1 cellular context compared by ENCODE assay signal in the genomic region with DNA sequence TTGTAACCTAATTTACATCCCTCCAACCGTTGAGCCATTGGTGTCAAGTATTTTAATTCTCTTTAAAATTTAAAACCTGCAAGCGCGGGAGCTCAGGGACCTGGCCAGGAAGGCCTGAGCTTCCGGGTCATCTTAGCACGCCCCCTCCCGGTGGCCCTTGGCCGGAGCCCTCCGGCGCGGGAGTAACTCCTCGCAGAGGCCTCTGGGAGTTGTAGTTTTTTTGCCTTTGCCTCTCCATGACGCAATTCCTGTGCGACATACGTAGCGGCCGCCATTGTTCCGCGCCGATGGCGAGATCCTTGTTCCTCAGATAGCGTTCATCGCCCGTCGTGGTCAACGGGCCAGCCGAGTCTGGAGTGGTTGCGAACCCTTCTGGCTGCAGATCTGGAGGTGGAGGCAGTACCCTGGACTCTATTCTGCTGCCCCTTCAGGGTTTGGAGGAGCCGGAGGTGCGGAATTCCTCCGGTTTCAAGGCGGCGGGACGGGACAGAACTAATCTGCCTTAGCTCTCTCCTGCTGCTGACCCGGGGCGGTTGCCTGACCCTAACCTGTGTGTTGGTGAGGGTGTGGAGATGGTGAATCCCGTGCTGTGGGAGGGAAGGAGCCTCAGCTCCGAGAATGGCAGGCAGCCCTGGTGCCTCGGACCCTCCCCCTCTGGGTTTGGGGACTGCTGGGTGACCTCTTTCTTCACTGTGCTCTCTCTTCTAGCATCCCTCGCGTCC.
TF ChIP-seq lines count a peak whose summit lies in the region.

ZNF268 (plus strand) TSS at position 258 of the 722 bp plus-strand sequence. CDS start 503 bp downstream, outside the sequence.

TF ChIP-seq in K562, 482 proteins besides CTCF, POLR2A, EP300 and RAD21 (continued from another document and continues in another):
- no peak for TF ChIP-seq RBM34 (IDR thresholded peaks at IDR 0.05; ENCODE audit: borderline replicate concordance, insufficient read depth, low read length)
- no peak for TF ChIP-seq U2AF1 (optimal IDR thresholded peaks at IDR 0.05; ENCODE audit: low read depth, low read length)
- no peak for TF ChIP-seq TARDBP (IDR thresholded peaks at IDR 0.05)
- TF ChIP-seq CBFA2T2 (conservative IDR thresholded peaks at IDR 0.05), result no peak
- no peak for TF ChIP-seq JUNB (CRISPR knock-in tag; conservative IDR thresholded peaks at IDR 0.05)
- no peak for TF ChIP-seq ZNF124 (CRISPR knock-in tag; IDR thresholded peaks at IDR 0.05)
- TF ChIP-seq GTF3C2 (IDR thresholded peaks at IDR 0.05; ENCODE audit: borderline replicate concordance, extremely low read depth, insufficient read length), result no peak
- TF ChIP-seq ID3 (CRISPR knock-in tag; IDR thresholded peaks at IDR 0.05), result no peak
- peak; percentile 70; the same call in 1 of the 2 replicates for TF ChIP-seq ID3 (tag; IDR thresholded peaks at IDR 0.05)
- no peak for TF ChIP-seq SMAD2 (IDR thresholded peaks at IDR 0.05; ENCODE audit: low read depth, low read length)
- TF ChIP-seq KAT2B (IDR thresholded peaks at IDR 0.05; ENCODE audit: low read depth, low read length), result no peak
- peak; percentile 31; the same call in 1 of the 2 replicates for TF ChIP-seq MTA3 (IDR thresholded peaks at IDR 0.05; ENCODE audit: borderline replicate concordance)
- TF ChIP-seq NCOA6 (IDR thresholded peaks at IDR 0.05), result no peak
- peak; percentile 69 for TF ChIP-seq ZFX (CRISPR knock-in tag; IDR thresholded peaks at IDR 0.05)
- TF ChIP-seq SIX5 (IDR thresholded peaks at IDR 0.05; ENCODE audit: borderline replicate concordance in 1 of 2, insufficient read depth in 1 of 2, low read depth in 1 of 2, low read length in 2 of 2), result peak; percentile 93 to 94
- TF ChIP-seq PHF8 (IDR thresholded peaks at IDR 0.05; ENCODE audit: borderline replicate concordance, low read length), result peak; percentile 93
- no peak for TF ChIP-seq SPI1 (IDR thresholded peaks at IDR 0.05; ENCODE audit: borderline replicate concordance, low read depth, low read length)
- TF ChIP-seq HDAC1 (IDR thresholded peaks at IDR 0.05), result peak in 1 of 2 experiments; percentile 78; a peak in 2 of 4 replicates
- no peak for TF ChIP-seq GTF2A2 (tag; IDR thresholded peaks at IDR 0.05)
- no peak for TF ChIP-seq BRF1 (IDR thresholded peaks at IDR 0.05; ENCODE audit: borderline replicate concordance, extremely low read depth, insufficient read length)
- no peak for TF ChIP-seq ZKSCAN3 (CRISPR knock-in tag; IDR thresholded peaks at IDR 0.05)
- TF ChIP-seq, protein P1, sequence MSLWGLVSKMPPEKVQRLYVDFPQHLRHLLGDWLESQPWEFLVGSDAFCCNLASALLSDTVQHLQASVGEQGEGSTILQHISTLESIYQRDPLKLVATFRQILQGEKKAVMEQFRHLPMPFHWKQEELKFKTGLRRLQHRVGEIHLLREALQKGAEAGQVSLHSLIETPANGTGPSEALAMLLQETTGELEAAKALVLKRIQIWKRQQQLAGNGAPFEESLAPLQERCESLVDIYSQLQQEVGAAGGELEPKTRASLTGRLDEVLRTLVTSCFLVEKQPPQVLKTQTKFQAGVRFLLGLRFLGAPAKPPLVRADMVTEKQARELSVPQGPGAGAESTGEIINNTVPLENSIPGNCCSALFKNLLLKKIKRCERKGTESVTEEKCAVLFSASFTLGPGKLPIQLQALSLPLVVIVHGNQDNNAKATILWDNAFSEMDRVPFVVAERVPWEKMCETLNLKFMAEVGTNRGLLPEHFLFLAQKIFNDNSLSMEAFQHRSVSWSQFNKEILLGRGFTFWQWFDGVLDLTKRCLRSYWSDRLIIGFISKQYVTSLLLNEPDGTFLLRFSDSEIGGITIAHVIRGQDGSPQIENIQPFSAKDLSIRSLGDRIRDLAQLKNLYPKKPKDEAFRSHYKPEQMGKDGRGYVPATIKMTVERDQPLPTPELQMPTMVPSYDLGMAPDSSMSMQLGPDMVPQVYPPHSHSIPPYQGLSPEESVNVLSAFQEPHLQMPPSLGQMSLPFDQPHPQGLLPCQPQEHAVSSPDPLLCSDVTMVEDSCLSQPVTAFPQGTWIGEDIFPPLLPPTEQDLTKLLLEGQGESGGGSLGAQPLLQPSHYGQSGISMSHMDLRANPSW (CRISPR knock-in tag; IDR thresholded peaks at IDR 0.05), result no peak
- no peak for TF ChIP-seq NEUROD1 (IDR thresholded peaks at IDR 0.05; ENCODE audit: borderline replicate concordance, low read depth, low read length, partially characterized antibody)
- no peak for TF ChIP-seq TOE1 (IDR thresholded peaks at IDR 0.05; ENCODE audit: borderline replicate concordance)
- TF ChIP-seq TOE1 (CRISPR knock-in tag; IDR thresholded peaks at IDR 0.05; ENCODE audit: borderline replicate concordance, low read depth), result no peak
- TF ChIP-seq MCM3 (IDR thresholded peaks at IDR 0.05), result no peak
- TF ChIP-seq ZNF778 (CRISPR knock-in tag; IDR thresholded peaks at IDR 0.05), result no peak
- TF ChIP-seq TRIM24 (IDR thresholded peaks at IDR 0.05), result no peak
- no peak for TF ChIP-seq ZNF41 (CRISPR knock-in tag; conservative IDR thresholded peaks at IDR 0.05)
- TF ChIP-seq, protein P2, sequence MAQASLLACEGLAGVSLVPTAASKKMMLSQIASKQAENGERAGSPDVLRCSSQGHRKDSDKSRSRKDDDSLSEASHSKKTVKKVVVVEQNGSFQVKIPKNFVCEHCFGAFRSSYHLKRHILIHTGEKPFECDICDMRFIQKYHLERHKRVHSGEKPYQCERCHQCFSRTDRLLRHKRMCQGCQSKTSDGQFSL (CRISPR knock-in tag; IDR thresholded peaks at IDR 0.05), result no peak
- TF ChIP-seq, protein P2 (tag; IDR thresholded peaks at IDR 0.05), result no peak
- TF ChIP-seq FOXK1 (CRISPR knock-in tag; IDR thresholded peaks at IDR 0.05; ENCODE audit: borderline replicate concordance), result no peak
- no peak for TF ChIP-seq ZBTB5 (IDR thresholded peaks at IDR 0.05)
- TF ChIP-seq MLLT1 (IDR thresholded peaks at IDR 0.05), result 0 out of 4 replicates have a peak, but pooled peaks of 1 of the 2 experiments have one; percentile 64
- TF ChIP-seq DDX20 (tag; IDR thresholded peaks at IDR 0.05; ENCODE audit: low read depth), result no peak
- TF ChIP-seq FOXA1 (IDR thresholded peaks at IDR 0.05; ENCODE audit: borderline replicate concordance), result no peak
- TF ChIP-seq, protein P3, sequence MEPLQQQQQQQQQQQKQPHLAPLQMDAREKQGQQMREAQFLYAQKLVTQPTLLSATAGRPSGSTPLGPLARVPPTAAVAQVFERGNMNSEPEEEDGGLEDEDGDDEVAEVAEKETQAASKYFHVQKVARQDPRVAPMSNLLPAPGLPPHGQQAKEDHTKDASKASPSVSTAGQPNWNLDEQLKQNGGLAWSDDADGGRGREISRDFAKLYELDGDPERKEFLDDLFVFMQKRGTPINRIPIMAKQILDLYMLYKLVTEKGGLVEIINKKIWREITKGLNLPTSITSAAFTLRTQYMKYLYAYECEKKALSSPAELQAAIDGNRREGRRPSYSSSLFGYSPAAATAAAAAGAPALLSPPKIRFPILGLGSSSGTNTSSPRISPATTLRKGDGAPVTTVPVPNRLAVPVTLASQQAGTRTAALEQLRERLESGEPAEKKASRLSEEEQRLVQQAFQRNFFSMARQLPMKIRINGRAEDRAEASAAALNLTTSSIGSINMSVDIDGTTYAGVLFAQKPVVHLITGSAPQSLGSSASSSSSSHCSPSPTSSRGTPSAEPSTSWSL (CRISPR knock-in tag; IDR thresholded peaks at IDR 0.05; ENCODE audit: borderline replicate concordance), result no peak
- TF ChIP-seq, protein P4, sequence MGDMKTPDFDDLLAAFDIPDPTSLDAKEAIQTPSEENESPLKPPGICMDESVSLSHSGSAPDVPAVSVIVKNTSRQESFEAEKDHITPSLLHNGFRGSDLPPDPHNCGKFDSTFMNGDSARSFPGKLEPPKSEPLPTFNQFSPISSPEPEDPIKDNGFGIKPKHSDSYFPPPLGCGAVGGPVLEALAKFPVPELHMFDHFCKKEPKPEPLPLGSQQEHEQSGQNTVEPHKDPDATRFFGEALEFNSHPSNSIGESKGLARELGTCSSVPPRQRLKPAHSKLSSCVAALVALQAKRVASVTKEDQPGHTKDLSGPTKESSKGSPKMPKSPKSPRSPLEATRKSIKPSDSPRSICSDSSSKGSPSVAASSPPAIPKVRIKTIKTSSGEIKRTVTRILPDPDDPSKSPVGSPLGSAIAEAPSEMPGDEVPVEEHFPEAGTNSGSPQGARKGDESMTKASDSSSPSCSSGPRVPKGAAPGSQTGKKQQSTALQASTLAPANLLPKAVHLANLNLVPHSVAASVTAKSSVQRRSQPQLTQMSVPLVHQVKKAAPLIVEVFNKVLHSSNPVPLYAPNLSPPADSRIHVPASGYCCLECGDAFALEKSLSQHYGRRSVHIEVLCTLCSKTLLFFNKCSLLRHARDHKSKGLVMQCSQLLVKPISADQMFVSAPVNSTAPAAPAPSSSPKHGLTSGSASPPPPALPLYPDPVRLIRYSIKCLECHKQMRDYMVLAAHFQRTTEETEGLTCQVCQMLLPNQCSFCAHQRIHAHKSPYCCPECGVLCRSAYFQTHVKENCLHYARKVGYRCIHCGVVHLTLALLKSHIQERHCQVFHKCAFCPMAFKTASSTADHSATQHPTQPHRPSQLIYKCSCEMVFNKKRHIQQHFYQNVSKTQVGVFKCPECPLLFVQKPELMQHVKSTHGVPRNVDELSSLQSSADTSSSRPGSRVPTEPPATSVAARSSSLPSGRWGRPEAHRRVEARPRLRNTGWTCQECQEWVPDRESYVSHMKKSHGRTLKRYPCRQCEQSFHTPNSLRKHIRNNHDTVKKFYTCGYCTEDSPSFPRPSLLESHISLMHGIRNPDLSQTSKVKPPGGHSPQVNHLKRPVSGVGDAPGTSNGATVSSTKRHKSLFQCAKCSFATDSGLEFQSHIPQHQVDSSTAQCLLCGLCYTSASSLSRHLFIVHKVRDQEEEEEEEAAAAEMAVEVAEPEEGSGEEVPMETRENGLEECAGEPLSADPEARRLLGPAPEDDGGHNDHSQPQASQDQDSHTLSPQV (IDR thresholded peaks at IDR 0.05), result peak; percentile 39; the same call in 1 of the 2 replicates
- no peak for TF ChIP-seq CREBBP (IDR thresholded peaks at IDR 0.05; ENCODE audit: low read depth, low read length)
- peak; percentile 49; the same call in 1 of the 2 replicates for TF ChIP-seq ZNF175 (CRISPR knock-in tag; IDR thresholded peaks at IDR 0.05; ENCODE audit: low read depth)
- TF ChIP-seq, protein P5, sequence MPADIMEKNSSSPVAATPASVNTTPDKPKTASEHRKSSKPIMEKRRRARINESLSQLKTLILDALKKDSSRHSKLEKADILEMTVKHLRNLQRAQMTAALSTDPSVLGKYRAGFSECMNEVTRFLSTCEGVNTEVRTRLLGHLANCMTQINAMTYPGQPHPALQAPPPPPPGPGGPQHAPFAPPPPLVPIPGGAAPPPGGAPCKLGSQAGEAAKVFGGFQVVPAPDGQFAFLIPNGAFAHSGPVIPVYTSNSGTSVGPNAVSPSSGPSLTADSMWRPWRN (IDR thresholded peaks at IDR 0.05; ENCODE audit: low read depth), result no peak
- no peak for TF ChIP-seq KAT8 (IDR thresholded peaks at IDR 0.05; ENCODE audit: low read depth)
